ENCODE assay signal across 17 cellular contexts in the genomic region with DNA sequence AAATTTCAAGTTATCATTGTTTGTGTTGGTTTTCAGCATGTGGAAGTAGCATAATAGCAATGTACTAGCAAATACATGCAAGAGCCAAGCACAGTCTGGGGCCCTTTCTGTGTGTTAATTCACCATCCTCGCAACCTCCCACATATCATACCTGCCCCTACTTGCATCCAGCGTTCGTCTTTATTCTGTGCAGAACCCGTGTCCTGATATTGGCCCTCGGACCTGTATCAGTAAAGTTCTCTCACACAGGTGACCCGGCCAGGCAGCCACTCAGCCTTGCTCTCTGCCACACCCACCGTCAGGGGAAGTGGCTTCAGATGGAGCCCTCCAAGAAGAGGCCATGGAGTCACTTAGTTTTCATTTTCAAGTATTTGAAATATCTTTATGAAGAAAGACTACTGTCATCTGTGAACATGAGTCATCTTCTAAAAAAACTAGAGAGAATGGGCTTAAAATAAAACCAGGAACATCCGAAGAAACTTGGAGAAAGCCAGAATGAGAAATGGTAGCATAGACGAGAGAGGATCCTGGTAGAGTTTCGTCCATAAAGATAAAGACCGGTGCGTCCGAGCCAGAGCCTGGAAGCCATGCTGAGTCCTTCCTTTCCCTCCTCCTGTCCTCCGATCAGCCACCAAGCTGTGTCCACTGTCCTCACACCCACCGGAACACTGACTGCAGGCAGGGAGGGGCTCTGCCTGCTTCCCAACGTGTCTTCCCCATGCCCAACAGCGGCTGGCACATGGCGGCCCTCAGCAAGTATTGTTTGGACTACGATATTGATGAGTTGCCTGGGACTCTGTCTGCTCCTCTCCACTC.
"Had no signal": no experiment of that assay in that cellular context is flagged by ENCODE, and none has a peak within 500 bp of the region (broad histone marks: within the 10 kb centered on the region; RNA-seq: fewer than 3 reads in every experiment).

No MANE protein-coding gene starts in this region.

- H3K36me3 Mint-ChIP-seq: activated naive CD8-positive, alpha-beta T cell treated with anti-CD3 and anti-CD28 coated beads, Interleukin-2, amount 10 ng/mL, durations not matched to agents 7 days and 5 days; brain had no signal

- H3K9me3 ChIP-seq: gastrocnemius medialis, left ventricle myocardium inferior, suprapubic skin, vagina had no signal

- FAIRE-seq: endometrium, TTC549 had no signal

- H3K4me1 ChIP-seq: gastrocnemius medialis, vagina had no signal

- H3K9me3 Mint-ChIP-seq: activated naive CD8-positive, alpha-beta T cell treated with anti-CD3 and anti-CD28 coated beads, Interleukin-2, amount 10 ng/mL, durations not matched to agents 7 days and 5 days; brain; central memory CD8-positive, alpha-beta T cell; naive thymus-derived CD8-positive, alpha-beta T cell had no signal

- H3K27me3 Mint-ChIP-seq: brain had no signal

- ATAC-seq: naive thymus-derived CD8-positive, alpha-beta T cell; stimulated activated naive CD8-positive, alpha-beta T cell treated with anti-CD3 and anti-CD28 coated beads, Interleukin-15, Interleukin-2, amounts not matched to agents 100 U/mL and 50 U/mL, for 24 hours had no signal

- H3K4me3 Mint-ChIP-seq: activated naive CD8-positive, alpha-beta T cell treated with anti-CD3 and anti-CD28 coated beads, Interleukin-2, amount 10 ng/mL, durations not matched to agents 7 days and 5 days; brain; central memory CD8-positive, alpha-beta T cell; naive thymus-derived CD8-positive, alpha-beta T cell had no signal

- H3K27me3 ChIP-seq: gastrocnemius medialis, suprapubic skin, vagina had no signal

- H3K27ac Mint-ChIP-seq: activated naive CD8-positive, alpha-beta T cell treated with anti-CD3 and anti-CD28 coated beads, Interleukin-2, amount 10 ng/mL, durations not matched to agents 7 days and 5 days; brain had no signal

- H3K27ac ChIP-seq: gastrocnemius medialis, left ventricle myocardium inferior, suprapubic skin, vagina had no signal

- H3K4me3 ChIP-seq: gastrocnemius medialis, left ventricle myocardium inferior, suprapubic skin, vagina had no signal

- DNase-seq: activated CD4-positive, alpha-beta T cell treated with anti-CD3 and anti-CD28 coated beads, Interleukin-2, amount 50 U/mL, for 4 hours; activated naive CD4-positive, alpha-beta T cell; activated naive CD8-positive, alpha-beta T cell treated with anti-CD3 and anti-CD28 coated beads, Interleukin-2, amount 10 ng/mL, durations not matched to agents 7 days and 5 days; cortex of kidney; erythroblast; gastrocnemius medialis; left ventricle myocardium inferior; mammary epithelial cell; naive thymus-derived CD8-positive, alpha-beta T cell; stimulated activated naive CD8-positive, alpha-beta T cell treated with anti-CD3 and anti-CD28 coated beads, Interleukin-15, Interleukin-2, amounts not matched to agents 100 U/mL and 50 U/mL, for 24 hours; trophoblast cell had no signal
